Comparison of ENCODE assay signal across 8 cellular contexts in the genomic region with DNA sequence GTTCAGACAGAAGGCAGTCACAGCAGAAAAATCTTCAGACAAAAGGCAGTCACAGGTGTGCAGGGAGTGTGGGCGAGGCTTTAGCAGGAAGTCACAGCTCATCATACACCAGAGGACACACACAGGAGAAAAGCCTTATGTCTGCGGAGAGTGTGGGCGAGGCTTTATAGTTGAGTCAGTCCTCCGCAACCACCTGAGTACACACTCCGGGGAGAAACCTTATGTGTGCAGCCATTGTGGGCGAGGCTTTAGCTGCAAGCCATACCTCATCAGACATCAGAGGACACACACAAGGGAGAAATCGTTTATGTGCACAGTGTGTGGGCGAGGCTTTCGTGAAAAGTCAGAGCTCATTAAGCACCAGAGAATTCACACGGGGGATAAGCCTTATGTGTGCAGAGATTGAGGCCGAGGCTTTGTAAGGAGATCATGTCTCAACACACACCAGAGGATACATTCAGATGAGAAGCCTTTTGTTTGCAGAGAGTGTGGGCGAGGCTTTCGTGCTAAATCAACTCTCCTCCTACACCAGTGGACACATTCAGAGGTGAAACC. TPM values are rescaled to one million over a fixed set of nuclear protein-coding genes. Genes with fewer than 3 reads are reported as not detected.
DNase-seq lines count a peak whose midpoint lies in the region; ATAC-seq and TF ChIP-seq lines count a peak whose summit lies in the region.

No MANE protein-coding gene starts in this region.

- peak; percentile 88 to 92 for ATAC-seq in activated naive CD4-positive, alpha-beta T cell treated with anti-CD3 and anti-CD28 coated beads, Interleukin-2, amount 50 U/mL, for 72 hours
- ATAC-seq in omental fat pad (ENCODE audit: low FRiP score) (peak; percentile 9), HG02610 (IDR thresholded peaks at IDR 0.05; ENCODE audit: unreplicated experiment) (no peak)

- no peaks in the 10 kb centered on the region for H3K27me3 ChIP-seq in CD8-positive, alpha-beta memory T cell (ENCODE audit: insufficient read depth, low read length, poor library complexity, severe bottlenecking)
- H3K27me3 ChIP-seq in tibial nerve = no peaks in the 10 kb centered on the region

- H3K4me3 Mint-ChIP-seq in CD8-positive, alpha-beta memory T cell = peak overlapping the region; percentile 24 to 82 (median 69)

- TF ChIP-seq CTCF in RWPE1 (conservative IDR thresholded peaks at IDR 0.05; ENCODE audit: low read depth) = no peak
- TF ChIP-seq CTCF in omental fat pad (IDR thresholded peaks at IDR 0.05) = no peak
- no peak for TF ChIP-seq CTCF in tibial nerve (IDR thresholded peaks at IDR 0.05)

- H3K4me3 ChIP-seq in CD8-positive, alpha-beta memory T cell (ENCODE audit: low read length) = peak overlapping the region; percentile 46
- no peak overlapping the region for H3K4me3 ChIP-seq in tibial nerve

- H3K27ac ChIP-seq in CD8-positive, alpha-beta memory T cell (ENCODE audit: low read depth, low read length) = no peak overlapping the region
- H3K27ac ChIP-seq in RWPE1 (peak overlapping the region; percentile 88), tibial nerve (peak overlapping the region in 3 of 4 donors; percentile 5 to 60 (median 44))

- no peaks in the 10 kb centered on the region for H3K9me3 Mint-ChIP-seq in CD8-positive, alpha-beta memory T cell
- H3K9me3 Mint-ChIP-seq in activated naive CD4-positive, alpha-beta T cell treated with anti-CD3 and anti-CD28 coated beads, Interleukin-2, amount 50 U/mL, for 72 hours = no peaks in the 10 kb centered on the region

- peaks cover 26 to 29% (median 26%) of the 10 kb centered on the region in 3 donors for H3K4me1 Mint-ChIP-seq in CD8-positive, alpha-beta memory T cell

- peaks cover 5% of the 10 kb centered on the region for H3K36me3 ChIP-seq in CD8-positive, alpha-beta memory T cell (ENCODE audit: insufficient read depth, low read length)
- H3K36me3 ChIP-seq in tibial nerve = peaks cover 0 to 66% (median 0%) of the 10 kb centered on the region in 3 donors

- H3K27me3 Mint-ChIP-seq in CD8-positive, alpha-beta memory T cell = no peaks in the 10 kb centered on the region

- H3K36me3 Mint-ChIP-seq in CD8-positive, alpha-beta memory T cell = peaks cover 0 to 30% (median 8%) of the 10 kb centered on the region in 3 donors
- peaks cover 11 to 35% of the 10 kb centered on the region in 2 donors for H3K36me3 Mint-ChIP-seq in activated naive CD4-positive, alpha-beta T cell treated with anti-CD3 and anti-CD28 coated beads, Interleukin-2, amount 50 U/mL, for 72 hours

- CTCF ChIA-PET in CD8-positive, alpha-beta memory T cell (lab: Charles Lee) = interaction anchor here (1.1 to 2.1 kb wide), 5 partner anchors 9 to 178 kb away, joined by 3 to 9 read pairs (median 4); a partner anchor contains a TSS
- CTCF ChIA-PET in RWPE1 (lab: Yijun Ruan, JAX) = interaction anchor here (0.6 to 1.3 kb wide), 3 partner anchors 117 to 970 kb away, joined by 3 to 7 read pairs (median 4); no protein-coding TSS in a partner anchor

- H3K9me3 ChIP-seq in CD8-positive, alpha-beta memory T cell (ENCODE audit: low read length) = no peaks in the 10 kb centered on the region
- no peaks in the 10 kb centered on the region for H3K9me3 ChIP-seq in tibial nerve

- 51 to 60% methylated on average over 13 of the region's 13 CpGs for WGBS in tibial nerve, 2 donors

- TF ChIP-seq EP300 in tibial nerve (IDR thresholded peaks at IDR 0.05) = no peak

- no peak for TF ChIP-seq POLR2A in tibial nerve (IDR thresholded peaks at IDR 0.05)

- POLR2A ChIA-PET in CD8-positive, alpha-beta memory T cell (lab: Charles Lee) = interaction anchor here (0.5 to 1.2 kb wide), 5 partner anchors 13 to 171 kb away, joined by 3 to 4 read pairs (median 3); a partner anchor contains a TSS
- POLR2A ChIA-PET in RWPE1 (lab: Yijun Ruan, JAX; ENCODE audit: low non-redundant PET) = interaction anchor here (1.0 kb wide), 1 partner anchor 11 kb away, joined by 3 read pairs; no protein-coding TSS in a partner anchor

- H3K4me1 ChIP-seq in CD8-positive, alpha-beta memory T cell (ENCODE audit: insufficient read depth, low read length) = peaks cover 25% of the 10 kb centered on the region
- H3K4me1 ChIP-seq in tibial nerve = peaks cover 0 to 21% (median 4%) of the 10 kb centered on the region in 4 donors

- peak overlapping the region; percentile 62 to 96 (median 94) for H3K27ac Mint-ChIP-seq in CD8-positive, alpha-beta memory T cell
- peak overlapping the region; percentile 89 to 91 for H3K27ac Mint-ChIP-seq in activated naive CD4-positive, alpha-beta T cell treated with anti-CD3 and anti-CD28 coated beads, Interleukin-2, amount 50 U/mL, for 72 hours

- DNase-seq in CD8-positive, alpha-beta memory T cell = peak; percentile 40 to 86 (median 69)
- DNase-seq in RWPE1 (ENCODE audit: low spot score) (peak; percentile 57), omental fat pad (ENCODE audit: low spot score) (no peak), tibial nerve (ENCODE audit: low spot score in 2 of 2) (no peak), cortex of kidney (lab: John Stamatoyannopoulos, UW) (no peak), NCI-H1105 treated with DMSO at 0.1 percent for 48 hours (lab: John Stamatoyannopoulos, UW) (no peak)
- DNase-seq in activated naive CD4-positive, alpha-beta T cell treated with anti-CD3 and anti-CD28 coated beads, Interleukin-2, amount 50 U/mL, for 72 hours (ENCODE audit: low spot score in 2 of 2) = peak; percentile 80 to 88

RNA-seq across cellular contexts. Expression of a gene that starts 27.6 kb away (rescaled TPM):
- 10 to 100 TPM; 21.8 to 21.9 TPM for total RNA-seq in CD8-positive, alpha-beta memory T cell
- polyA plus RNA-seq in CD8-positive, alpha-beta memory T cell = 7.3 TPM
- 10 to 100 TPM; 24.2 to 58.3 TPM for total RNA-seq in activated naive CD4-positive, alpha-beta T cell treated with anti-CD3 and anti-CD28 coated beads, Interleukin-2, amount 50 U/mL, for 72 hours
- total RNA-seq in omental fat pad (10 to 100 TPM in 1 of 4 donors, 1 to 10 TPM in 3; 5.0 to 18.6 (median 7.7) TPM), tibial nerve (10 to 100 TPM; 10.7 to 18.8 (median 15.7) TPM)

RNA-seq across cellular contexts. Expression of a gene that starts 32.7 kb away (rescaled TPM):
- total RNA-seq in CD8-positive, alpha-beta memory T cell = 10 to 100 TPM; 37.5 to 40.9 TPM
- polyA plus RNA-seq in CD8-positive, alpha-beta memory T cell = 69.3 TPM
- total RNA-seq in activated naive CD4-positive, alpha-beta T cell treated with anti-CD3 and anti-CD28 coated beads, Interleukin-2, amount 50 U/mL, for 72 hours = 10 to 100 TPM; 23.2 to 25.5 TPM
- total RNA-seq in omental fat pad = 10 to 100 TPM; 21.0 to 37.5 (median 25.2) TPM
- total RNA-seq in tibial nerve = 10 to 100 TPM; 22.2 to 28.4 (median 27.4) TPM

RNA-seq across cellular contexts. Expression of a gene that starts 45.2 kb away (rescaled TPM):
- total RNA-seq in CD8-positive, alpha-beta memory T cell = not detected
- not detected for polyA plus RNA-seq in CD8-positive, alpha-beta memory T cell
- not detected for total RNA-seq in activated naive CD4-positive, alpha-beta T cell treated with anti-CD3 and anti-CD28 coated beads, Interleukin-2, amount 50 U/mL, for 72 hours
- total RNA-seq in omental fat pad (1 to 10 TPM in 1 of 4 donors, not detected in 3; 8.7 TPM), tibial nerve (under 1 TPM in 1 of 4 donors, not detected in 3; 0.63 TPM)

Comparison
In these comparisons a context has a peak if more than half of its experiments do, and no peak if none do; other contexts are left out.
1. DNase-seq: peak in CD8-positive, alpha-beta memory T cell (5 of 5), RWPE1 (single experiment) and activated naive CD4-positive, alpha-beta T cell treated with anti-CD3 and anti-CD28 coated beads, Interleukin-2, amount 50 U/mL, for 72 hours (2 of 2); none in omental fat pad (single experiment), tibial nerve (0 of 2), cortex of kidney (single experiment) and NCI-H1105 treated with DMSO at 0.1 percent for 48 hours (single experiment).